ENCODE assay signal across 34 cellular contexts in genomic region chr18:9232977-9233376, GRCh38.
"Had no signal": no experiment of that assay in that cellular context is flagged by ENCODE, and none has a peak within 500 bp of the region (broad histone marks: within the 10 kb centered on the region; RNA-seq: fewer than 3 reads in every experiment).

No MANE protein-coding gene starts in this region.

- H3K36me3 ChIP-seq: adrenal gland, brain microvascular endothelial cell, breast epithelium had no signal

- H3K4me1 ChIP-seq: adrenal gland, body of pancreas, breast epithelium had no signal

- FAIRE-seq: astrocyte, TTC549 had no signal

- DNase-seq: activated B cell treated with CpG ODN at 0.5 μM for 24 hours; activated CD4-positive, alpha-beta memory T cell treated with anti-CD3 and anti-CD28 coated beads for 36 hours; activated CD4-positive, alpha-beta T cell treated with anti-CD3 and anti-CD28 coated beads for 4 hours; activated CD4-positive, alpha-beta T cell treated with anti-CD3 and anti-CD28 coated beads, Interleukin-2, amount 10 ng/mL, durations not matched to agents 24 days and 14 days; activated CD4-positive, alpha-beta T cell treated with anti-CD3 and anti-CD28 coated beads, Interleukin-2, amount 50 U/mL, for 1 hour; activated CD4-positive, alpha-beta T cell treated with anti-CD3 and anti-CD28 coated beads, Interleukin-2, amount 50 U/mL, for 4 hours; activated CD4-positive, CD25-positive, alpha-beta regulatory T cell treated with anti-CD3 and anti-CD28 coated beads, Interleukin-2, amount 50 U/mL, for 72 hours; activated CD8-positive, alpha-beta memory T cell treated with anti-CD3 and anti-CD28 coated beads, Interleukin-2, amount 50 U/mL, for 4 hours; activated CD8-positive, alpha-beta T cell treated with anti-CD3 and anti-CD28 coated beads for 36 hours; activated effector memory CD4-positive, alpha-beta T cell treated with anti-CD3 and anti-CD28 coated beads, Interleukin-2, amount 50 U/mL, for 16 hours; activated gamma-delta T cell treated with Interleukin-2 at 50 U/mL for 16 hours; activated naive CD4-positive, alpha-beta T cell; activated naive CD4-positive, alpha-beta T cell treated with anti-CD3 and anti-CD28 coated beads for 36 hours; activated naive CD4-positive, alpha-beta T cell treated with anti-CD3 and anti-CD28 coated beads, Interleukin-2, amount 50 U/mL, for 16 hours; activated naive CD8-positive, alpha-beta T cell treated with anti-CD3 and anti-CD28 coated beads for 36 hours; activated T-cell treated with anti-CD3 and anti-CD28 coated beads for 4 hours; activated T-cell treated with anti-CD3 and anti-CD28 coated beads, Interleukin-2, amount 50 U/mL, for 1 hour; activated T-cell treated with anti-CD3 and anti-CD28 coated beads, Interleukin-2, amount 50 U/mL, for 48 hours; amniotic stem cell; body of pancreas; brain microvascular endothelial cell; central memory CD4-positive, alpha-beta T cell; T-cell; T-helper 2 cell; T-helper 9 cell had no signal

- ATAC-seq: activated CD8-positive, alpha-beta T cell treated with anti-CD3 and anti-CD28 coated beads for 36 hours; activated T-helper 17 cell treated with anti-CD3 and anti-CD28 coated beads, Interleukin-2, amount 50 U/mL, for 72 hours; body of pancreas had no signal

- H3K9me3 Mint-ChIP-seq: activated T-helper 17 cell treated with anti-CD3 and anti-CD28 coated beads, Interleukin-2, amount 50 U/mL, for 72 hours had no signal

- H3K4me3 ChIP-seq: adrenal gland, body of pancreas, breast epithelium had no signal

- H3K4me3 Mint-ChIP-seq: activated B cell treated with CpG ODN at 0.5 μM for 24 hours; activated CD4-positive, alpha-beta memory T cell treated with anti-CD3 and anti-CD28 coated beads for 36 hours; activated CD4-positive, alpha-beta T cell treated with anti-CD3 and anti-CD28 coated beads, Interleukin-2, amount 10 ng/mL, durations not matched to agents 24 days and 14 days; activated CD8-positive, alpha-beta T cell treated with anti-CD3 and anti-CD28 coated beads for 36 hours; activated naive CD4-positive, alpha-beta T cell treated with anti-CD3 and anti-CD28 coated beads for 36 hours; activated naive CD8-positive, alpha-beta T cell treated with anti-CD3 and anti-CD28 coated beads for 36 hours; activated T-helper 1 cell treated with anti-CD3 and anti-CD28 coated beads, Interleukin-12 subunit alpha, Interleukin-12 subunit beta, Interleukin-2, Interleukin-4 antibody, amounts not matched to agents 30 ng/mL and 10 ng/mL and 1 ng/mL, durations not matched to agents 14 hours and 24 hours and 36 hours; activated T-helper 17 cell treated with anti-CD3 and anti-CD28 coated beads, Interleukin-2, amount 50 U/mL, for 72 hours; T-cell; T-helper 2 cell treated with Interferon-gamma antibody and Interleukin-4, amounts not matched to agents 5 μg/mL and 100 μg/mL, for 36 hours had no signal

- H3K27ac Mint-ChIP-seq: activated B cell treated with CpG ODN at 0.5 μM for 24 hours; activated CD4-positive, alpha-beta memory T cell treated with anti-CD3 and anti-CD28 coated beads for 36 hours; activated CD4-positive, alpha-beta T cell treated with anti-CD3 and anti-CD28 coated beads, Interleukin-2, amount 10 ng/mL, durations not matched to agents 24 days and 14 days; activated naive CD4-positive, alpha-beta T cell treated with anti-CD3 and anti-CD28 coated beads for 36 hours; activated naive CD4-positive, alpha-beta T cell treated with anti-CD3 and anti-CD28 coated beads, Interleukin-2, amount 50 U/mL, for 72 hours; activated naive CD8-positive, alpha-beta T cell treated with anti-CD3 and anti-CD28 coated beads for 36 hours; activated T-helper 1 cell treated with anti-CD3 and anti-CD28 coated beads, Interleukin-12 subunit alpha, Interleukin-12 subunit beta, Interleukin-2, Interleukin-4 antibody, amounts not matched to agents 30 ng/mL and 10 ng/mL and 1 ng/mL, durations not matched to agents 14 hours and 24 hours and 36 hours; T-cell; T-helper 2 cell treated with Interferon-gamma antibody and Interleukin-4, amounts not matched to agents 5 μg/mL and 100 μg/mL, for 36 hours had no signal

- H3K27me3 ChIP-seq: adrenal gland, body of pancreas, brain microvascular endothelial cell, breast epithelium had no signal

- H3K27me3 Mint-ChIP-seq: activated B cell treated with CpG ODN at 0.5 μM for 24 hours; activated CD4-positive, alpha-beta memory T cell treated with anti-CD3 and anti-CD28 coated beads for 36 hours; activated CD4-positive, alpha-beta T cell treated with anti-CD3 and anti-CD28 coated beads, Interleukin-2, amount 10 ng/mL, durations not matched to agents 24 days and 14 days; activated CD8-positive, alpha-beta T cell treated with anti-CD3 and anti-CD28 coated beads for 36 hours; activated naive CD8-positive, alpha-beta T cell treated with anti-CD3 and anti-CD28 coated beads for 36 hours; activated T-helper 17 cell treated with anti-CD3 and anti-CD28 coated beads, Interleukin-2, amount 50 U/mL, for 72 hours; T-cell had no signal

- H3K9me3 ChIP-seq: body of pancreas had no signal

- H3K27ac ChIP-seq: adrenal gland, body of pancreas, brain microvascular endothelial cell, breast epithelium, VCaP had no signal
